9 cellular contexts compared by ENCODE assay signal in the genomic region with DNA sequence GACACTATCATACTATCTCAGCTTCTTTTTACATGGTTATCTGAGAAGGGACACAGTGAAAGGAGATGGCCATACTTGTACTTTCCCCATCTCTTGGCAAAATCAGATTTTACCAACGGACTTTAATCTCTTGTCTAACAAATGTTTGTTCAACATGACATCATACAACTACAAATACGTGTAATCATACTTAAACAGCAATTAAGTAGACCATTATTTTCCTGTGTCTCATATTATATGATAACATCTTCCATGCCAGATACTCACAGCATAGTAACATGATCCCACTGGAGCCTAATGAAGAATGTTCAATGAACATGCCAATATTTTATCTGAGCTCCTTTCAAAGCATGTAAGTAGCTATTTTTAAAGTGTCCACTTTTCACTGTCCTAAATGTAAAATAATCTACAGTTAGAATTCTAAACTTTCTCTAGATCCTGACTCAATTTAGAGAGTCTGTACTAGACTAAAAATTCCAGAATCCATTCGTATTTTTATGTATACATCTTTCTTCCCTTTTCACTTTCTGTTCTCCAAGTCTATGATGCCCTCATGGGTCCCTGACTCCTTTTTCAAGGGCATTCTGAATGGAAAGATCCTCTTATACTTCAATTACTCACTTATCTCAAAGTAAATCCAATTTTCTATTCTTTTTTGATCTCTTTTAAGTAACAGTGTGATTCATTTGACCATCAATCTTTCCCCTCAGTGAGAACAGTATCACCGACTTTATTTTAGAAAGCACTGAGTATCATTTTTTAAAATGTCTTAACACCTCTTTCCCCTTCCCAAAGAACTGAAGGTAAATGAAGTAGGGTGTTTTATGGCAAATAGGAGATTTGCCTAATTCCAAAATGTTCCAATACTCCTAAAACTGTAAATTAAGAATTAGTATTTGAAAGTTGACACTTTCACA.
DNase-seq lines count a peak whose midpoint lies in the region; ATAC-seq, FAIRE-seq and TF ChIP-seq lines count a peak whose summit lies in the region.
"Had no signal": no experiment of that assay in that cellular context is flagged by ENCODE, and none has a peak within 500 bp of the region (broad histone marks: within the 10 kb centered on the region; RNA-seq: fewer than 3 reads in every experiment).

No MANE protein-coding gene starts in this region.

- no peaks in the 10 kb centered on the region for H3K9me3 Mint-ChIP-seq in Caco-2 (ENCODE audit: unreplicated experiment)
- H3K9me3 Mint-ChIP-seq: naive B cell had no signal

- H3K27ac ChIP-seq in HepG2 (ENCODE audit: extremely low read length, insufficient read depth, low read length) = peak overlapping the region; percentile 49

- H3K4me1 ChIP-seq in Caco-2 (peaks cover 14% of the 10 kb centered on the region), HepG2 (ENCODE audit: insufficient read depth, low read length) (peaks cover 31% of the 10 kb centered on the region)

- no peaks in the 10 kb centered on the region for H3K27me3 ChIP-seq in Caco-2 (replicated peaks; ENCODE audit: control insufficient read depth, insufficient read depth, low read length)
- no peaks in the 10 kb centered on the region for H3K27me3 ChIP-seq in HepG2 (ENCODE audit: control insufficient read depth in 1 of 2, insufficient read depth in 2 of 2, low read length in 2 of 2)

- peak; percentile 17 to 76; a peak in 3 of 4 replicates for TF ChIP-seq EP300 in HepG2 (IDR thresholded peaks at IDR 0.05; ENCODE audit: low read depth in 2 of 2, low read length in 2 of 2)
- TF ChIP-seq EP300 in HepG2 (CRISPR knock-in tag; IDR thresholded peaks at IDR 0.05; ENCODE audit: borderline replicate concordance) = no peak; the same call in 1 of the 2 replicates

- peak overlapping the region; percentile 27; the same call in 1 of the 2 replicates for H3K9ac ChIP-seq in HepG2 (ENCODE audit: insufficient read depth, low read depth, low read length)

- no peak for TF ChIP-seq RAD21 in HepG2 (CRISPR knock-in tag; IDR thresholded peaks at IDR 0.05)

- peak overlapping the region; percentile 45 for H3K4me2 ChIP-seq in HepG2 (ENCODE audit: low read depth, low read length)

- TF ChIP-seq CTCF in Caco-2 (IDR thresholded peaks at IDR 0.05; ENCODE audit: insufficient read depth in 1 of 2, low read depth in 1 of 2, low read length in 1 of 2, severe bottlenecking in 1 of 2, unreplicated experiment in 1 of 2) (no peak), HepG2 (CRISPR knock-in tag; IDR thresholded peaks at IDR 0.05) (no peak)

- no peaks in the 10 kb centered on the region for H3K36me3 Mint-ChIP-seq in Caco-2 (ENCODE audit: insufficient read depth, unreplicated experiment)
- H3K36me3 Mint-ChIP-seq: naive B cell had no signal

- H3K27ac Mint-ChIP-seq in Caco-2 (ENCODE audit: unreplicated experiment) = peak overlapping the region; percentile 72

- CTCF ChIA-PET in Caco-2 (lab: Charles Lee) = interaction anchor here (0.5 to 1.3 kb wide), 13 partner anchors 10 to 272 kb away, joined by 3 to 10 read pairs (median 5); partner anchors contain the start of genes AMD1 and CDK19
- CTCF ChIA-PET in HepG2 (lab: Yijun Ruan, JAX; ENCODE audit: low intra/inter-chr PET ratio, low total read pairs) = interaction anchor here (1.1 to 1.3 kb wide), 2 partner anchors 197 to 268 kb away, joined by 4 to 7 read pairs; no protein-coding TSS in a partner anchor

- peaks cover 44% of the 10 kb centered on the region for H3K79me2 ChIP-seq in HepG2 (ENCODE audit: insufficient read depth, low read length)

- POLR2A ChIA-PET in Caco-2 (lab: Charles Lee) (interaction anchor here (0.6 to 1.8 kb wide), 4 partner anchors 73 to 194 kb away, joined by 3 to 13 read pairs (median 8); partner anchors contain the start of gene CDK19), HepG2 (lab: Yijun Ruan, JAX) (interaction anchor here (0.6 to 4.7 kb wide), 6 partner anchors 133 to 309 kb away, joined by 3 to 61 read pairs (median 5); partner anchors contain the start of genes AMD1, CDK19 and GTF3C6)

- no peak overlapping the region for H3K4me3 Mint-ChIP-seq in Caco-2 (ENCODE audit: unreplicated experiment)

- in situ Hi-C loops in HepG2 (cut with HindIII; ENCODE audit: extremely low pct_ligation_motif_present, low pct_unique_long_range_greater_than_20kb) = loop anchor here (5.0 to 25.0 kb wide), 3 partner anchors 133 to 306 kb away; partner anchors contain the start of genes CDK19 and RPF2
- in situ Hi-C loops in ACHN (cut with HindIII; ENCODE audit: low pct_ligation_motif_present, low pct_unique_long_range_greater_than_20kb, low sequenced_read_pairs) = no loop called here

- ATAC-seq in HG02884 (IDR thresholded peaks at IDR 0.05; ENCODE audit: unreplicated experiment) (peak; percentile 9), SK-N-SH treated with all-trans-retinoic acid at 6 μM for 48 hours (peak; percentile 78), HepG2 (peak; percentile 66), GM21737 (IDR thresholded peaks at IDR 0.05; ENCODE audit: unreplicated experiment) (no peak), GM21360 (IDR thresholded peaks at IDR 0.05; ENCODE audit: unreplicated experiment) (no peak)

- no TSS peak for BruUV-seq in Caco-2 (replicated peaks; lab: Mats Ljungman, UMichigan)
- BruUV-seq in HepG2 (replicated peaks; lab: Mats Ljungman, UMichigan) = TSS peak; percentile 96

- no peaks in the 10 kb centered on the region for H3K27me3 Mint-ChIP-seq in Caco-2 (ENCODE audit: insufficient read depth, unreplicated experiment)
- H3K27me3 Mint-ChIP-seq: naive B cell had no signal

- no peak overlapping the region for H2AFZ ChIP-seq in HepG2 (ENCODE audit: low read length)

- DNase-seq in Caco-2 = no peak
- peak; percentile 81 for DNase-seq in HepG2 (ENCODE audit: low spot score)
- DNase-seq in NCI-H82 treated with DMSO at 0.1 percent for 48 hours (lab: John Stamatoyannopoulos, UW; ENCODE audit: unreplicated experiment) = no peak
- no peak for DNase-seq in ACHN

- intact Hi-C loops in Caco-2 (cut with micrococcal nuclease; ENCODE audit: unreplicated experiment) (loop anchor here (1.0 to 5.0 kb wide), 7 partner anchors 50 to 318 kb away; partner anchors contain the start of gene CDK19), HepG2 (cut with micrococcal nuclease; ENCODE audit: unreplicated experiment) (loop anchor here (1.0 to 10.0 kb wide), 6 partner anchors 53 to 318 kb away; no protein-coding TSS in a partner anchor)

- H3K36me3 ChIP-seq in Caco-2 (ENCODE audit: control insufficient read depth, insufficient read depth, low read length) (no peaks in the 10 kb centered on the region), HepG2 (replicated peaks in 1 of 2; ENCODE audit: control insufficient read depth in 1 of 2, insufficient read depth in 2 of 2, low read length in 2 of 2) (peaks cover 0 to 3% of the 10 kb centered on the region in 2 experiments; a peak in 2 of 5 replicates)

- WGBS in HepG2 (ENCODE audit: low lambda C conversion rate) = 19% methylated on average over 4 of the region's 4 CpGs

- peak; percentile 43 for FAIRE-seq in HepG2 (lab: Jason Lieb, UNC)

- H4K20me1 ChIP-seq in HepG2 (ENCODE audit: insufficient read depth, low read length) = no peaks in the 10 kb centered on the region

- no peak overlapping the region for H3K4me3 ChIP-seq in Caco-2 (ENCODE audit: low read depth, low read length)
- H3K4me3 ChIP-seq in HepG2 (replicated peaks in 1 of 3; ENCODE audit: insufficient read depth in 1 of 3, low read depth in 2 of 3, low read length in 3 of 3) = peak overlapping the region in 2 of 3 experiments; percentile 5 to 6; a peak in 1 of 6 replicates

- TF ChIP-seq POLR2A in HepG2 (IDR thresholded peaks at IDR 0.05; ENCODE audit: insufficient read depth in 1 of 2, low read depth in 2 of 2, low read length in 2 of 2) = no peak

- H3K9me3 ChIP-seq in Caco-2 (no peaks in the 10 kb centered on the region), HepG2 (ENCODE audit: low read length) (no peaks in the 10 kb centered on the region)

- peaks cover 12% of the 10 kb centered on the region for H3K4me1 Mint-ChIP-seq in Caco-2 (ENCODE audit: low read depth, unreplicated experiment)

TF ChIP-seq in SK-N-SH treated with all-trans-retinoic acid at 6 μM for 48 hours, 23 proteins besides CTCF, POLR2A, EP300 and RAD21 (continues in another document):
- no peak for TF ChIP-seq CSDC2 (CRISPR knock-in tag; IDR thresholded peaks at IDR 0.05)
- TF ChIP-seq PPARA (CRISPR knock-in tag; IDR thresholded peaks at IDR 0.05; ENCODE audit: borderline replicate concordance) = no peak
- TF ChIP-seq ZFP3 (CRISPR knock-in tag; IDR thresholded peaks at IDR 0.05) = no peak
- TF ChIP-seq ARNTL (CRISPR knock-in tag; IDR thresholded peaks at IDR 0.05; ENCODE audit: borderline replicate concordance, low read depth) = no peak
- TF ChIP-seq ZC3H10 (CRISPR knock-in tag; IDR thresholded peaks at IDR 0.05) = no peak
- no peak for TF ChIP-seq SNAI2 (CRISPR knock-in tag; IDR thresholded peaks at IDR 0.05)

TF ChIP-seq in HepG2, 621 proteins besides CTCF, POLR2A, EP300 and RAD21 (continues in another document):
- no peak for TF ChIP-seq ISX (CRISPR knock-in tag; conservative IDR thresholded peaks at IDR 0.05)
- TF ChIP-seq CREM (IDR thresholded peaks at IDR 0.05) = peak; percentile 55
- no peak for TF ChIP-seq CREM (CRISPR knock-in tag; IDR thresholded peaks at IDR 0.05)
- TF ChIP-seq E2F5 (CRISPR knock-in tag; conservative IDR thresholded peaks at IDR 0.05) = no peak
- peak; percentile 38; the same call in 1 of the 2 replicates for TF ChIP-seq HDAC1 (CRISPR knock-in tag; IDR thresholded peaks at IDR 0.05)
- 0 out of 2 replicates have a peak, but pooled peaks have one; percentile 43 for TF ChIP-seq NFIC (IDR thresholded peaks at IDR 0.05; ENCODE audit: low read length)
- no peak for TF ChIP-seq SOX13 (IDR thresholded peaks at IDR 0.05)
- peak in 1 of 2 experiments; percentile 49; a peak in 1 of 4 replicates for TF ChIP-seq SOX13 (CRISPR knock-in tag; conservative IDR thresholded peaks at IDR 0.05 in 1 of 2, IDR thresholded peaks at IDR 0.05 in 1 of 2)

Comparison
In these comparisons a context has a peak if more than half of its experiments do, and no peak if none do; other contexts are left out.
1. ATAC-seq: peak in HG02884 (single experiment), SK-N-SH treated with all-trans-retinoic acid at 6 μM for 48 hours (single experiment) and HepG2 (single experiment); none in GM21737 (single experiment) and GM21360 (single experiment).